Comparison of ENCODE assay signal across 28 cellular contexts in genomic region chr14:63996575-63997220, GRCh38.
A peak's percentile ranks its signal among the peaks of the same experiment; 100 is the strongest.
DNase-seq lines count a peak whose midpoint lies in the region; ATAC-seq and TF ChIP-seq lines count a peak whose summit lies in the region.
"Had no signal": no experiment of that assay in that cellular context is flagged by ENCODE, and none has a peak within 500 bp of the region (broad histone marks: within the 10 kb centered on the region; RNA-seq: fewer than 3 reads in every experiment).

No MANE protein-coding gene starts in this region.

- no peak overlapping the region for H3K4ac ChIP-seq in mesenchymal stem cell (ENCODE audit: low read depth in 1 of 2, low read length in 2 of 2)

- no peaks in the 10 kb centered on the region for H3K79me1 ChIP-seq in mesenchymal stem cell (replicated peaks; ENCODE audit: low read length, poor library complexity, severe bottlenecking)

- no peak overlapping the region for H2BK12ac ChIP-seq in mesenchymal stem cell (ENCODE audit: low read length in 2 of 2)

- no peaks in the 10 kb centered on the region for H3K36me3 ChIP-seq in brain microvascular endothelial cell (replicated peaks)
- peaks cover 3 to 10% of the 10 kb centered on the region in 2 experiments for H3K36me3 ChIP-seq in mesenchymal stem cell (ENCODE audit: control insufficient read depth in 1 of 2, insufficient read depth in 2 of 2, low read depth in 1 of 2, low read length in 2 of 2)
- H3K36me3 ChIP-seq: colonic mucosa had no signal

- in situ Hi-C loops in brain microvascular endothelial cell (cut with HindIII; ENCODE audit: low pct_ligation_motif_present, low sequenced_read_pairs) = no loop called here

- H3K27me3 ChIP-seq in brain microvascular endothelial cell (replicated peaks) (no peaks in the 10 kb centered on the region), mesenchymal stem cell (ENCODE audit: control insufficient read depth in 1 of 2, insufficient read depth in 1 of 2, low read length in 2 of 2) (no peaks in the 10 kb centered on the region)
- H3K27me3 ChIP-seq: colonic mucosa, spleen, tibial nerve had no signal

- DNase-seq in HT1080 (ENCODE audit: low read depth) (peak; percentile 63), brain microvascular endothelial cell (peak; percentile 51), foreskin melanocyte (peak; percentile 9), mesenchymal stem cell (no peak), ecto neural progenitor cell (ENCODE audit: low spot score) (no peak)
- no peak for DNase-seq in stimulated activated effector memory CD8-positive, alpha-beta T cell treated with anti-CD3 and anti-CD28 coated beads, Interleukin-12 subunit alpha, Interleukin-12 subunit beta, amount 100 ng/mL, for 72 hours (ENCODE audit: low spot score in 2 of 2)
- no peak for DNase-seq in activated naive CD4-positive, alpha-beta T cell treated with Interleukin-2 at 50 U/mL for 16 hours
- no peak for DNase-seq in stimulated activated CD4-positive, alpha-beta T cell treated with anti-CD3 and anti-CD28 coated beads, Interleukin-4, amount 100 ng/mL, for 24 hours
- DNase-seq: activated CD4-positive, alpha-beta T cell treated with anti-CD3 and anti-CD28 coated beads, Interleukin-2, amount 50 U/mL, for 48 hours; activated CD8-positive, alpha-beta memory T cell treated with anti-CD3 and anti-CD28 coated beads, Interleukin-2, amount 50 U/mL, for 4 hours; activated naive CD8-positive, alpha-beta T cell treated with anti-CD3 and anti-CD28 coated beads, Interleukin-2, amount 10 ng/mL, durations not matched to agents 7 days and 5 days; CD4-positive, alpha-beta T cell; colonic mucosa; endodermal cell; glutamatergic neuron; IMR-90; NCI-H1105; NCI-H1930; NCI-H446; OCI-M1; spleen; stimulated activated CD4-positive, alpha-beta T cell treated with anti-CD3 and anti-CD28 coated beads, Interleukin-2, amount 100 ng/mL, for 48 hours; stimulated activated naive CD4-positive, alpha-beta T cell treated with Interleukin-2 at 50 U/mL for 16 hours had no signal

- H3K9ac ChIP-seq in mesenchymal stem cell (ENCODE audit: low read length) = no peak overlapping the region

- peak; percentile 5 for TF ChIP-seq CTCF in brain microvascular endothelial cell (IDR thresholded peaks at IDR 0.05; ENCODE audit: low read depth, low read length, missing control alignments)

- no peak overlapping the region for H3K14ac ChIP-seq in mesenchymal stem cell (ENCODE audit: low read length in 2 of 2)

- H2BK5ac ChIP-seq in mesenchymal stem cell (ENCODE audit: low read depth, low read length, poor library complexity, severe bottlenecking) = no peak overlapping the region

- H2BK15ac ChIP-seq in mesenchymal stem cell (ENCODE audit: low read depth, poor library complexity, severe bottlenecking) = no peak overlapping the region

- no peak overlapping the region for H3K23ac ChIP-seq in mesenchymal stem cell (ENCODE audit: low read length in 2 of 2)

- H3K18ac ChIP-seq in mesenchymal stem cell (ENCODE audit: low read depth in 1 of 2, low read length in 2 of 2) = no peak overlapping the region

- H3K27ac ChIP-seq in brain microvascular endothelial cell = no peak overlapping the region
- H3K27ac ChIP-seq in mesenchymal stem cell (ENCODE audit: low read length, poor library complexity, severe bottlenecking) = no peak overlapping the region
- H3K27ac ChIP-seq: colonic mucosa, spleen had no signal

- no peak overlapping the region for H2AK5ac ChIP-seq in mesenchymal stem cell (ENCODE audit: low read length, severe bottlenecking)

- H3K27ac Mint-ChIP-seq in stimulated activated effector memory CD8-positive, alpha-beta T cell treated with anti-CD3 and anti-CD28 coated beads, Interleukin-12 subunit alpha, Interleukin-12 subunit beta, amount 100 ng/mL, for 72 hours = peak overlapping the region; percentile 47
- H3K27ac Mint-ChIP-seq: activated naive CD8-positive, alpha-beta T cell treated with anti-CD3 and anti-CD28 coated beads, Interleukin-2, amount 10 ng/mL, durations not matched to agents 7 days and 5 days; activated T-helper 2 cell treated with anti-CD3 and anti-CD28 coated beads, Interferon-gamma antibody, Interleukin-2, Interleukin-4, amounts not matched to agents 10 μg/mL and 5 μg/mL and 100 μg/mL, durations not matched to agents 14 hours and 24 hours and 36 hours; CD4-positive, alpha-beta T cell; endodermal cell had no signal

- no peak for ATAC-seq in stimulated activated effector memory CD8-positive, alpha-beta T cell treated with anti-CD3 and anti-CD28 coated beads, Interleukin-12 subunit alpha, Interleukin-12 subunit beta, amount 100 ng/mL, for 72 hours
- ATAC-seq: HCT116, Right ventricle myocardium inferior had no signal

- H3K4me3 ChIP-seq in brain microvascular endothelial cell (ENCODE audit: low read depth, low read length) (no peak overlapping the region), mesenchymal stem cell (ENCODE audit: insufficient read depth in 1 of 2, low read depth in 1 of 2, low read length in 2 of 2) (no peak overlapping the region)
- H3K4me3 ChIP-seq: colonic mucosa, lung, spleen, tibial nerve had no signal

- no peak overlapping the region for H2BK120ac ChIP-seq in mesenchymal stem cell (ENCODE audit: low read depth, low read length)

- peaks cover 89% of the 10 kb centered on the region for H3K36me3 Mint-ChIP-seq in stimulated activated effector memory CD8-positive, alpha-beta T cell treated with anti-CD3 and anti-CD28 coated beads, Interleukin-12 subunit alpha, Interleukin-12 subunit beta, amount 100 ng/mL, for 72 hours

- no peaks in the 10 kb centered on the region for H3K4me1 ChIP-seq in mesenchymal stem cell (ENCODE audit: control insufficient read depth, insufficient read depth, low read depth, low read length)
- H3K4me1 ChIP-seq: colonic mucosa, tibial nerve had no signal

- H4K8ac ChIP-seq in mesenchymal stem cell (ENCODE audit: low read length) = no peak overlapping the region

- H3K9me3 Mint-ChIP-seq in stimulated activated effector memory CD8-positive, alpha-beta T cell treated with anti-CD3 and anti-CD28 coated beads, Interleukin-12 subunit alpha, Interleukin-12 subunit beta, amount 100 ng/mL, for 72 hours = no peaks in the 10 kb centered on the region
- H3K9me3 Mint-ChIP-seq: activated naive CD8-positive, alpha-beta T cell treated with anti-CD3 and anti-CD28 coated beads, Interleukin-2, amount 10 ng/mL, durations not matched to agents 7 days and 5 days; activated T-helper 2 cell treated with anti-CD3 and anti-CD28 coated beads, Interferon-gamma antibody, Interleukin-2, Interleukin-4, amounts not matched to agents 10 μg/mL and 5 μg/mL and 100 μg/mL, durations not matched to agents 14 hours and 24 hours and 36 hours; CD4-positive, alpha-beta T cell; endodermal cell had no signal

- H4K91ac ChIP-seq in mesenchymal stem cell (ENCODE audit: low read length) = no peak overlapping the region

- no peak overlapping the region for H3K4me3 Mint-ChIP-seq in stimulated activated effector memory CD8-positive, alpha-beta T cell treated with anti-CD3 and anti-CD28 coated beads, Interleukin-12 subunit alpha, Interleukin-12 subunit beta, amount 100 ng/mL, for 72 hours
- H3K4me3 Mint-ChIP-seq: activated naive CD8-positive, alpha-beta T cell treated with anti-CD3 and anti-CD28 coated beads, Interleukin-2, amount 10 ng/mL, durations not matched to agents 7 days and 5 days; CD4-positive, alpha-beta T cell; endodermal cell had no signal

- peaks cover 14% of the 10 kb centered on the region for H3K4me1 Mint-ChIP-seq in stimulated activated effector memory CD8-positive, alpha-beta T cell treated with anti-CD3 and anti-CD28 coated beads, Interleukin-12 subunit alpha, Interleukin-12 subunit beta, amount 100 ng/mL, for 72 hours
- H3K4me1 Mint-ChIP-seq: endodermal cell had no signal

- no peak overlapping the region for H3K4me2 ChIP-seq in mesenchymal stem cell (ENCODE audit: low read length, poor library complexity, severe bottlenecking)

- H3K9me3 ChIP-seq in mesenchymal stem cell (ENCODE audit: control insufficient read depth, low read length) = no peaks in the 10 kb centered on the region
- H3K9me3 ChIP-seq: colonic mucosa, tibial nerve had no signal

- 95% methylated on average over 10 of the region's 10 CpGs for WGBS in mesenchymal stem cell

- no peak overlapping the region for H2AFZ ChIP-seq in mesenchymal stem cell (ENCODE audit: low read depth, low read length)

Comparison
In these comparisons a context has a peak if more than half of its experiments do, and no peak if none do; other contexts are left out.
1. DNase-seq: peak in HT1080 (single experiment), brain microvascular endothelial cell (single experiment) and foreskin melanocyte (single experiment); none in stimulated activated effector memory CD8-positive, alpha-beta T cell treated with anti-CD3 and anti-CD28 coated beads, Interleukin-12 subunit alpha, Interleukin-12 subunit beta, amount 100 ng/mL, for 72 hours (0 of 2), activated naive CD4-positive, alpha-beta T cell treated with Interleukin-2 at 50 U/mL for 16 hours (single experiment), mesenchymal stem cell (single experiment), stimulated activated CD4-positive, alpha-beta T cell treated with anti-CD3 and anti-CD28 coated beads, Interleukin-4, amount 100 ng/mL, for 24 hours (single experiment) and ecto neural progenitor cell (single experiment).